27 cellular contexts compared by ENCODE assay signal in the genomic region with DNA sequence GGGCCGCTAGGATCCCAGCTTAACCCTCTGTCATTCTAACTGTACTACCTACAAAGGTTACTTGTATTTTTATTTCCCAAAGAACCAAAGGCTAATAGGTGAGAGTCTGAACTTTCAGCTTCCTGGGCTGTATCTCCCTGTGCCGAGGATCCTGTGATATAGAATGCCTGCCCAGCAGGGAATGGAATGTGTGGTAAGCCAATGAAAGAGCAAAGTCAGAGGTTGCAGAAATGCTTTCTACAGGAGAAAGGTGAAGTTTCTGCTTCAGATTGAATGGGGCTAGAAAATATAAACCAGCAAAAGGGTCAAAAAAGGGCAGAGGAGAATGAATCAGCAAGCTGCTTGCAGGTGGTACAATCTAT.
DNase-seq lines count a peak whose midpoint lies in the region; ATAC-seq and TF ChIP-seq lines count a peak whose summit lies in the region.
"Had no signal": no experiment of that assay in that cellular context is flagged by ENCODE, and none has a peak within 500 bp of the region (broad histone marks: within the 10 kb centered on the region; RNA-seq: fewer than 3 reads in every experiment).

No MANE protein-coding gene starts in this region.

- TF ChIP-seq CTCF in SK-N-SH (IDR thresholded peaks at IDR 0.05) = no peak
- TF ChIP-seq CTCF in astrocyte of the cerebellum (IDR thresholded peaks at IDR 0.05; ENCODE audit: low read depth, low read length, missing control alignments) = no peak
- no peak for TF ChIP-seq CTCF in adrenal gland (IDR thresholded peaks at IDR 0.05)

- POLR2A ChIA-PET in SK-N-SH (lab: Yijun Ruan, JAX) = no interaction called here

- no peaks in the 10 kb centered on the region for H3F3A ChIP-seq in SK-N-SH (replicated peaks; ENCODE audit: insufficient read depth)

- DNase-seq in SK-N-SH (no peak), astrocyte of the cerebellum (ENCODE audit: low read depth) (peak; percentile 31), iPS DF 6.9 (ENCODE audit: low read depth, low spot score) (peak; percentile 22), adrenal gland (no peak)
- no peak for DNase-seq in activated effector memory CD4-positive, alpha-beta T cell treated with anti-CD3 and anti-CD28 coated beads, Interleukin-2, amount 50 U/mL, for 16 hours
- DNase-seq: 8988T; activated B cell treated with CpG ODN at 0.5 μM for 24 hours; activated CD4-positive, alpha-beta T cell treated with anti-CD3 and anti-CD28 coated beads, Interleukin-2, amount 50 U/mL, for 1 hour; activated gamma-delta T cell; activated naive CD8-positive, alpha-beta T cell treated with anti-CD3 and anti-CD28 coated beads for 36 hours; activated T-cell treated with anti-CD3 and anti-CD28 coated beads, Interleukin-2, amount 50 U/mL, for 24 hours; C1 segment of cervical spinal cord; esophagus squamous epithelium; foreskin keratinocyte; heart left ventricle; left ventricle myocardium superior; NCI-H2107; NCI-H446; stimulated activated CD8-positive, alpha-beta memory T cell treated with anti-CD3 and anti-CD28 coated beads, Interleukin-4, amount 100 ng/mL, for 48 hours; T1000; uterus had no signal

- H3K27ac ChIP-seq in SK-N-SH (ENCODE audit: low read depth in 2 of 2, low read length in 1 of 2) (no peak overlapping the region), iPS DF 6.9 (ENCODE audit: low read length) (no peak overlapping the region), mesodermal cell (ENCODE audit: low read depth, low read length, severe bottlenecking) (peak overlapping the region; percentile 36), adrenal gland (no peak overlapping the region)
- H3K27ac ChIP-seq: ascending aorta, esophagus squamous epithelium, foreskin keratinocyte, heart left ventricle, prostate gland, uterus had no signal

- H3K9me2 ChIP-seq in SK-N-SH = no peaks in the 10 kb centered on the region

- ATAC-seq in SK-N-SH treated with all-trans-retinoic acid at 6 μM for 48 hours = peak; percentile 39; the same call in 1 of the 3 replicates
- ATAC-seq in HG03520 (IDR thresholded peaks at IDR 0.05; ENCODE audit: unreplicated experiment) = no peak
- ATAC-seq: foreskin keratinocyte, heart left ventricle, left ventricle myocardium superior, sciatic nerve had no signal

- no peak for TF ChIP-seq RAD21 in SK-N-SH (IDR thresholded peaks at IDR 0.05; ENCODE audit: low read length)

- no peak for TF ChIP-seq POLR2A in adrenal gland (IDR thresholded peaks at IDR 0.05)

- in situ Hi-C loops in astrocyte of the cerebellum (cut with HindIII; ENCODE audit: low sequenced_read_pairs) = no loop called here

- WGBS in SK-N-SH (ENCODE audit: low lambda C conversion rate) = 88% methylated on average over 2 of the region's 2 CpGs
- no CpG with 5 or more reads among the region's 2 CpGs for WGBS in iPS DF 6.9 (ENCODE audit: insufficient coverage, insufficient read length)
- WGBS in mesodermal cell (ENCODE audit: insufficient coverage in 2 of 2), 2 experiments = 33% methylated on average over 1 of the region's 2 CpGs
- 74 to 100% (median 88%) methylated on average over 2 of the region's 2 CpGs for WGBS in adrenal gland, 4 donors

- no peak overlapping the region for H3K4me2 ChIP-seq in SK-N-SH

- H2AFZ ChIP-seq in SK-N-SH (ENCODE audit: low read depth) = no peak overlapping the region

- H3K36me3 ChIP-seq in SK-N-SH (replicated peaks in 1 of 2; ENCODE audit: control insufficient read depth in 1 of 2, insufficient read depth in 2 of 2, low read length in 1 of 2) (peaks cover 5 to 19% of the 10 kb centered on the region in 2 experiments), iPS DF 6.9 (ENCODE audit: control insufficient read depth, insufficient read depth, low read length) (peaks cover 8% of the 10 kb centered on the region), mesodermal cell (ENCODE audit: control insufficient read depth, insufficient read depth, low read length) (peaks cover 34% of the 10 kb centered on the region), adrenal gland (replicated peaks in 1 of 2) (no peaks in the 10 kb centered on the region)
- H3K36me3 ChIP-seq: ascending aorta, esophagus squamous epithelium, prostate gland, uterus had no signal

- CTCF ChIA-PET in SK-N-SH (lab: Yijun Ruan, JAX) = interaction anchor here (1.3 kb wide), 1 partner anchor 155 kb away, joined by 3 read pairs; no protein-coding TSS in a partner anchor

- no peaks in the 10 kb centered on the region for H3K79me2 ChIP-seq in SK-N-SH (ENCODE audit: insufficient read depth)

- H3K4me3 ChIP-seq in SK-N-SH (ENCODE audit: low read depth in 2 of 2, low read length in 1 of 2) (no peak overlapping the region), astrocyte of the cerebellum (ENCODE audit: low read depth, low read length) (no peak overlapping the region), iPS DF 6.9 (ENCODE audit: low read length) (no peak overlapping the region), mesodermal cell (ENCODE audit: extremely low read depth, insufficient read depth, low read length, poor library complexity, severe bottlenecking) (no peak overlapping the region), adrenal gland (no peak overlapping the region)
- H3K4me3 ChIP-seq: ascending aorta, esophagus squamous epithelium, heart left ventricle, prostate gland, uterus had no signal

- no peak overlapping the region for H3K9ac ChIP-seq in SK-N-SH

- no peaks in the 10 kb centered on the region for H4K20me1 ChIP-seq in SK-N-SH (ENCODE audit: insufficient read depth)

- intact Hi-C loops in adrenal gland (cut with DNase I) = no loop called here

- H3K27me3 ChIP-seq in SK-N-SH (ENCODE audit: insufficient read depth) (no peaks in the 10 kb centered on the region), iPS DF 6.9 (ENCODE audit: control insufficient read depth, insufficient read depth, low read length) (no peaks in the 10 kb centered on the region), adrenal gland (no peaks in the 10 kb centered on the region)
- H3K27me3 ChIP-seq: ascending aorta, esophagus squamous epithelium, foreskin keratinocyte, heart left ventricle, uterus had no signal

- H3K4me1 ChIP-seq in SK-N-SH (ENCODE audit: control insufficient read depth in 1 of 2, insufficient read depth in 2 of 2, low read depth in 1 of 2, low read length in 1 of 2) (peaks cover 0 to under 1% of the 10 kb centered on the region in 2 experiments; a peak in 1 of 4 replicates), iPS DF 6.9 (ENCODE audit: control insufficient read depth, insufficient read depth, low read length) (peaks cover 2% of the 10 kb centered on the region; the same call in 1 of the 2 replicates), mesodermal cell (ENCODE audit: control insufficient read depth, insufficient read depth, low read length, poor library complexity, severe bottlenecking) (peaks cover 11% of the 10 kb centered on the region), adrenal gland (replicated peaks in 1 of 2) (no peaks in the 10 kb centered on the region)
- H3K4me1 ChIP-seq: ascending aorta, esophagus squamous epithelium, foreskin keratinocyte, heart left ventricle, prostate gland, uterus had no signal

- TF ChIP-seq EP300 in SK-N-SH (IDR thresholded peaks at IDR 0.05; ENCODE audit: borderline replicate concordance in 1 of 2, low read depth in 1 of 2, low read length in 1 of 2) = no peak

- H3K9me3 ChIP-seq in SK-N-SH (no peaks in the 10 kb centered on the region), iPS DF 6.9 (ENCODE audit: control insufficient read depth, insufficient read depth, low read length) (no peaks in the 10 kb centered on the region), mesodermal cell (ENCODE audit: control insufficient read depth, low read length) (no peaks in the 10 kb centered on the region), adrenal gland (replicated peaks in 1 of 3) (no peaks in the 10 kb centered on the region)
- H3K9me3 ChIP-seq: ascending aorta, esophagus squamous epithelium, heart left ventricle, prostate gland, uterus had no signal

TF ChIP-seq in SK-N-SH treated with all-trans-retinoic acid at 6 μM for 48 hours, 23 proteins besides CTCF, POLR2A, EP300 and RAD21 (continues in another document):
- TF ChIP-seq ZC3H10 (CRISPR knock-in tag; IDR thresholded peaks at IDR 0.05) (no peak), CREB5 (CRISPR knock-in tag; IDR thresholded peaks at IDR 0.05; ENCODE audit: low read depth) (no peak), ZNF70 (CRISPR knock-in tag; IDR thresholded peaks at IDR 0.05) (no peak), PPARA (CRISPR knock-in tag; IDR thresholded peaks at IDR 0.05; ENCODE audit: borderline replicate concordance) (no peak), TCF4 (CRISPR knock-in tag; IDR thresholded peaks at IDR 0.05; ENCODE audit: borderline replicate concordance) (no peak), TOX (CRISPR knock-in tag; IDR thresholded peaks at IDR 0.05; ENCODE audit: borderline replicate concordance) (no peak), GLIS3 (CRISPR knock-in tag; IDR thresholded peaks at IDR 0.05) (no peak)

TF ChIP-seq in SK-N-SH, 30 proteins besides CTCF, POLR2A, EP300 and RAD21 (continues in another document):
- no peak for TF ChIP-seq SIN3A (IDR thresholded peaks at IDR 0.05; ENCODE audit: borderline replicate concordance, low read depth, low read length)
- TF ChIP-seq MXI1 (IDR thresholded peaks at IDR 0.05; ENCODE audit: low read depth, low read length) = no peak
- no peak for TF ChIP-seq CHD2 (IDR thresholded peaks at IDR 0.05; ENCODE audit: low read length, partially characterized antibody)
- TF ChIP-seq USF1 (IDR thresholded peaks at IDR 0.05; ENCODE audit: borderline replicate concordance, low read depth) = no peak
- TF ChIP-seq USF2 (IDR thresholded peaks at IDR 0.05; ENCODE audit: borderline replicate concordance, low read depth, low read length) = no peak
- no peak for TF ChIP-seq EZH2phosphoT487 (IDR thresholded peaks at IDR 0.05; ENCODE audit: borderline replicate concordance, low read depth)

Comparison
In these comparisons a context has a peak if more than half of its experiments do, and no peak if none do; other contexts are left out.
1. DNase-seq: peak in astrocyte of the cerebellum (single experiment) and iPS DF 6.9 (single experiment); none in SK-N-SH (single experiment), adrenal gland (0 of 7) and activated effector memory CD4-positive, alpha-beta T cell treated with anti-CD3 and anti-CD28 coated beads, Interleukin-2, amount 50 U/mL, for 16 hours (single experiment).